In the genomic region with DNA sequence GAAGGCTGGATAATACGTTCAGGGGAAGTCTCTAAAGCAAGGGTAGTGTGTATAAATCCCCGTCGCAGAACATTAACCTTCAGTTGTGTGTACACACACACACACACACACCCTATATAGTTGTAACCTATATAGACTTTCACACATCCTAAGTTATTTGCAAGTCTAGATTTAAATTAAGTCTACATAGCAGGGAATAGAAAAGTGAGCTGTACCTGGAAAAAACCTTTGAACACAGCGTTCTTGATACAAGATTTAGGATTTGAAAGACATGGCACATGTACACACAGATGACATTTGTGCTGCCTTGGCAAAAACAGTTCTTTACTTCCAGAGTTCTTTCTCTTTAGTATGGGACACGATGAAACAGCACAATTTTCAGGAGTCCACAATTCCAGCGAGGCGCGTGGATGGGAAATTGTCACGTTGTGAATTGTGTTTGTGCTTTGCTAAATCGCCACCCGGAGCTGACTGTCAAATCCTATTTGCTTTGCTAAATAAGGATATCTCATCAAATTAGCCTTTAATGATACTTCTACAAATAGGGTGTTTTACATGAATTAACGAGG, we compare ENCODE assay signal across 15 cellular contexts.
DNase-seq lines count a peak whose midpoint lies in the region; ATAC-seq and TF ChIP-seq lines count a peak whose summit lies in the region.
"Had no signal": no experiment of that assay in that cellular context is flagged by ENCODE, and none has a peak within 500 bp of the region (broad histone marks: within the 10 kb centered on the region; RNA-seq: fewer than 3 reads in every experiment).

No MANE protein-coding gene starts in this region.

- H3K27ac ChIP-seq in H9 (ENCODE audit: insufficient read length, low read depth, low read length), result no peak overlapping the region
- H3K27ac ChIP-seq in SK-N-MC, result peak overlapping the region; percentile 77
- peak overlapping the region; percentile 60 to 68 for H3K27ac ChIP-seq in liver (ENCODE audit: low read depth in 1 of 2, low read length in 2 of 2)
- peak overlapping the region; percentile 94 for H3K27ac ChIP-seq in skeletal muscle tissue (ENCODE audit: low read depth, low read length)

- H3K4me2 ChIP-seq in H9 (ENCODE audit: insufficient read depth, insufficient read length, low read length), result no peak overlapping the region

- H2AK5ac ChIP-seq in H9 (ENCODE audit: insufficient read length, low read length), result no peak overlapping the region

- H3K9ac ChIP-seq in H9 (ENCODE audit: extremely low read depth, insufficient read length, low read length) (no peak overlapping the region), SK-N-MC (ENCODE audit: insufficient read length) (peak overlapping the region; percentile 27), liver (ENCODE audit: low read depth in 1 of 2, low read length in 2 of 2) (no peak overlapping the region), skeletal muscle tissue (ENCODE audit: low read depth in 1 of 3, low read length in 3 of 3) (peak overlapping the region; percentile 63 to 95 (median 92))

- H3K9me3 ChIP-seq in H9 (ENCODE audit: control insufficient read depth, low read depth, low read length), result no peaks in the 10 kb centered on the region
- H3K9me3 ChIP-seq in SK-N-MC (ENCODE audit: low read depth, low read length), result no peaks in the 10 kb centered on the region
- H3K9me3 ChIP-seq in liver (ENCODE audit: control insufficient read depth in 4 of 4, low read length in 3 of 4), result no peaks in the 10 kb centered on the region
- no peaks in the 10 kb centered on the region for H3K9me3 ChIP-seq in skeletal muscle tissue (ENCODE audit: control insufficient read depth in 3 of 3, low read length in 3 of 3)

- H3K4me3 ChIP-seq in SK-N-MC (peak overlapping the region; percentile 71), liver (ENCODE audit: low read depth in 1 of 3, low read length in 3 of 3) (peak overlapping the region in 1 of 3 donors; percentile 97), skeletal muscle tissue (ENCODE audit: low read length in 3 of 3) (peak overlapping the region; percentile 49 to 84 (median 54))

- H3K14ac ChIP-seq in H9 (ENCODE audit: insufficient read depth, low read length), result no peak overlapping the region

- H4K20me1 ChIP-seq in H9 (ENCODE audit: control insufficient read depth, insufficient read depth, insufficient read length), result no peaks in the 10 kb centered on the region

- no peak overlapping the region for H3K27ac Mint-ChIP-seq in H9
- H3K27ac Mint-ChIP-seq: activated CD4-positive, alpha-beta T cell treated with anti-CD3 and anti-CD28 coated beads, Interleukin-2, amount 10 ng/mL, durations not matched to agents 24 days and 14 days; CD4-positive, alpha-beta memory T cell; stimulated activated naive CD8-positive, alpha-beta T cell treated with anti-CD3 and anti-CD28 coated beads, Interleukin-15, amount 100 ng/mL, for 72 hours had no signal

- WGBS in H9 (ENCODE audit: extremely low coverage, insufficient read length, low lambda C conversion rate), result no CpG with 5 or more reads among the region's 12 CpGs
- 45% methylated on average over 12 of the region's 12 CpGs for WGBS in liver

- H3K56ac ChIP-seq in H9 (ENCODE audit: insufficient read length, low read depth, low read length), result no peak overlapping the region

- no peaks in the 10 kb centered on the region for H3K36me3 Mint-ChIP-seq in H9 (ENCODE audit: insufficient read depth in 1 of 3, low read depth in 3 of 3)

- H2AFZ ChIP-seq in H9 (ENCODE audit: low read length), result no peak overlapping the region

- no peaks in the 10 kb centered on the region for H3K36me3 ChIP-seq in SK-N-MC (ENCODE audit: insufficient read depth, low read length)
- H3K36me3 ChIP-seq in liver (ENCODE audit: control insufficient read depth in 4 of 4, insufficient read depth in 3 of 4, low read depth in 1 of 4, low read length in 3 of 4), result peaks cover 0 to under 1% (median 0%) of the 10 kb centered on the region in 4 donors
- H3K36me3 ChIP-seq in skeletal muscle tissue (ENCODE audit: control insufficient read depth in 3 of 3, insufficient read depth in 3 of 3, low read length in 3 of 3), result no peaks in the 10 kb centered on the region

- no peak for DNase-seq in H9
- no peak for DNase-seq in SK-N-MC (ENCODE audit: low read depth, low spot score)
- DNase-seq in NOMO-1 (lab: John Stamatoyannopoulos, UW; ENCODE audit: unreplicated experiment in 2 of 2), result no peak
- no peak for DNase-seq in activated CD8-positive, alpha-beta memory T cell treated with anti-CD3 and anti-CD28 coated beads for 24 hours
- no peak for DNase-seq in DMS 273 (lab: John Stamatoyannopoulos, UW; ENCODE audit: unreplicated experiment)
- DNase-seq: activated CD4-positive, alpha-beta T cell treated with anti-CD3 and anti-CD28 coated beads, Interleukin-2, amount 10 ng/mL, durations not matched to agents 24 days and 14 days; activated effector memory CD4-positive, alpha-beta T cell treated with anti-CD3 and anti-CD28 coated beads, Interleukin-2, amount 50 U/mL, for 16 hours; CD4-positive, alpha-beta memory T cell; central memory CD4-positive, alpha-beta T cell; hypothalamus; NCI-H2029; stimulated activated naive CD8-positive, alpha-beta T cell treated with anti-CD3 and anti-CD28 coated beads, Interleukin-15, amount 100 ng/mL, for 72 hours had no signal

- H3K27me3 ChIP-seq in H9 (ENCODE audit: insufficient read depth, low read length), result no peaks in the 10 kb centered on the region
- no peaks in the 10 kb centered on the region for H3K27me3 ChIP-seq in liver (ENCODE audit: control insufficient read depth in 4 of 4, insufficient read depth in 4 of 4, low read length in 3 of 4)
- H3K27me3 ChIP-seq in skeletal muscle tissue (ENCODE audit: control insufficient read depth in 3 of 3, insufficient read depth in 3 of 3, low read length in 3 of 3), result no peaks in the 10 kb centered on the region

- no peak overlapping the region for H3K4ac ChIP-seq in H9 (ENCODE audit: low read depth, low read length)

- H3K23me2 ChIP-seq in H9 (ENCODE audit: insufficient read length, low read depth, low read length, poor library complexity, severe bottlenecking), result peaks cover 17% of the 10 kb centered on the region

- no peaks in the 10 kb centered on the region for H3K79me1 ChIP-seq in H9 (ENCODE audit: insufficient read depth, low read depth, low read length, poor library complexity, severe bottlenecking)

- H4K5ac ChIP-seq in H9 (ENCODE audit: insufficient read length, low read depth, low read length), result no peak overlapping the region

- H4K91ac ChIP-seq in H9 (ENCODE audit: insufficient read length, low read depth, low read length), result no peak overlapping the region

- H2BK12ac ChIP-seq in H9 (ENCODE audit: insufficient read length, low read depth, low read length), result no peak overlapping the region

- no peaks in the 10 kb centered on the region; a peak in 1 of 5 replicates for H3K9me3 Mint-ChIP-seq in H9
- H3K9me3 Mint-ChIP-seq: activated CD4-positive, alpha-beta T cell treated with anti-CD3 and anti-CD28 coated beads, Interleukin-2, amount 10 ng/mL, durations not matched to agents 24 days and 14 days; stimulated activated naive CD8-positive, alpha-beta T cell treated with anti-CD3 and anti-CD28 coated beads, Interleukin-15, amount 100 ng/mL, for 72 hours had no signal

- no peak overlapping the region for H3K23ac ChIP-seq in H9 (ENCODE audit: insufficient read length, low read depth, low read length)

- H3K18ac ChIP-seq in H9 (ENCODE audit: insufficient read length, low read depth, low read length), result no peak overlapping the region

- ATAC-seq in HG03565 (IDR thresholded peaks at IDR 0.05; ENCODE audit: unreplicated experiment), result no peak
- ATAC-seq: stimulated activated naive CD8-positive, alpha-beta T cell treated with anti-CD3 and anti-CD28 coated beads, Interleukin-15, amount 100 ng/mL, for 72 hours had no signal

- no peak overlapping the region for H2BK15ac ChIP-seq in H9 (ENCODE audit: low read depth, low read length)

- H2BK120ac ChIP-seq in H9 (ENCODE audit: low read depth, low read length, poor library complexity, severe bottlenecking), result no peak overlapping the region

- no peak overlapping the region for H4K8ac ChIP-seq in H9 (replicated peaks; ENCODE audit: insufficient read length, low read depth, low read length)

- H3K4me1 ChIP-seq in H9 (ENCODE audit: insufficient read depth, low read length), result peaks cover 4% of the 10 kb centered on the region; the same call in 1 of the 2 replicates
- H3K4me1 ChIP-seq in liver (ENCODE audit: control insufficient read depth in 4 of 4, insufficient read depth in 4 of 4, low read length in 3 of 4), result peaks cover 8 to 56% (median 32%) of the 10 kb centered on the region in 4 donors
- peaks cover 43 to 54% (median 54%) of the 10 kb centered on the region in 3 donors for H3K4me1 ChIP-seq in skeletal muscle tissue (ENCODE audit: control insufficient read depth in 3 of 3, insufficient read depth in 3 of 3, low read length in 3 of 3)

- no peak overlapping the region for H3T11ph ChIP-seq in H9 (ENCODE audit: low read length)

- H2BK5ac ChIP-seq in H9 (ENCODE audit: insufficient read length, low read length), result no peak overlapping the region

- peak overlapping the region; percentile 83 to 97; a peak in 4 of 5 replicates for H3K4me3 Mint-ChIP-seq in H9
- H3K4me3 Mint-ChIP-seq: activated CD4-positive, alpha-beta T cell treated with anti-CD3 and anti-CD28 coated beads, Interleukin-2, amount 10 ng/mL, durations not matched to agents 24 days and 14 days; stimulated activated naive CD8-positive, alpha-beta T cell treated with anti-CD3 and anti-CD28 coated beads, Interleukin-15, amount 100 ng/mL, for 72 hours had no signal

- TF ChIP-seq RAD21 in liver (IDR thresholded peaks at IDR 0.05), result peak in 1 of 2 donors; percentile 13

- H3K79me2 ChIP-seq in H9 (ENCODE audit: insufficient read depth, low read length), result peaks cover 4% of the 10 kb centered on the region; the same call in 1 of the 2 replicates

- H2BK20ac ChIP-seq in H9 (ENCODE audit: low read depth, low read length, poor library complexity, severe bottlenecking), result no peak overlapping the region

- H3K4me1 Mint-ChIP-seq in H9, result peaks cover 63 to 67% of the 10 kb centered on the region in 2 experiments

- H3K27me3 Mint-ChIP-seq in H9 (ENCODE audit: low read depth), result peaks cover 36% of the 10 kb centered on the region

- no peak for TF ChIP-seq CTCF in H9 (conservative IDR thresholded peaks at IDR 0.05)
- no peak for TF ChIP-seq CTCF in liver (IDR thresholded peaks at IDR 0.05; ENCODE audit: low read depth, low read length, missing input control)

Comparison
In these comparisons a context has a peak if more than half of its experiments do, and no peak if none do; other contexts are left out.
1. H3K9ac ChIP-seq: peak in SK-N-MC (single experiment) and skeletal muscle tissue (3 of 3); none in H9 (single experiment) and liver (0 of 2).